ENCODE assay signal across 10 cellular contexts in the genomic region with DNA sequence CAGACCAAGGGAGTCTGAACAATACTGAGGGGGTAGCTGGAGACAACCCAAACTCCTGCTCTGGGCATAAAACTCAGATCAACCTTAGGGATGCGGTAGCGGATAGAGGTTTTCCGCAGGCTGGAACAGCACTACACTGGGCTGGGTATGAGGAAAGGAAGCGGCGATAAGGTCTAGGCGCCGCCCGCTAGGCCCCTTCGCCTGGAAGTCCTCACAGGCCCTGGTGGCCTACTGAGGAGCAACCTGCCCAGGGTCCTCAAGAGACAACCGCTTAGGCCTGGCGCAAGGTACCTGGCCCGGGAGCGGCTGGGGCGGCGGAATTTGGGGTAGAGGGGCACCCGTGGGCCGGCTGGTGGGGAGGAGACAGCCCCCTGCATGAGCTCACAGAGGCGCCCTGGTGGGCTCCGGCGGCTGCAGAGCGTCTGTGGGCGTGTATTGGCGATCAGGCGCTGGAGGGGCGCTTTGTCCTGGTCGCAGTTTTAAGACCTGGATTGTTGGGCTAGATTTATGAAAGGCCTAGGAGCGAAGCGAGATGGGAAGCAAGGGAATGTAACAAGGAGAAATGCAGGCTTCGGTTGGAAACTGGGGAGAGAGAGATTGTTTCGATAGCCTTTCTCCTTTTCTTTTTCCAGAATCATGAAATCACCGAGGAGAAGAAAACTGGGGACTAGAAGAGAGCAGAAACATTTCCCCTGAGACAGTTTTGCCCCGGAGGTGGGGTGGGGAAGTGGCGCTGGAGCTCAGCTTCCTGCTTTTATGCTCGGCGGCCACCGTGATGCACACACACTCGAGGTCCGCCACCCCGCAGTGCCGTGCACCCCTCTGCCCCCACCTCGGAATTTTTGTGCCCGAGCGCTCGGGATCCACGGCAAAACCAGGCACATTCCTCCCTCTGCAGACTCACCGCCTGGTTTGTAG. TPM values are rescaled to one million over a fixed set of nuclear protein-coding genes. Genes with fewer than 3 reads are reported as not detected.
DNase-seq lines count a peak whose midpoint lies in the region; ATAC-seq, FAIRE-seq and TF ChIP-seq lines count a peak whose summit lies in the region.
"Had no signal": no experiment of that assay in that cellular context is flagged by ENCODE, and none has a peak within 500 bp of the region (broad histone marks: within the 10 kb centered on the region; RNA-seq: fewer than 3 reads in every experiment).

No MANE protein-coding gene starts in this region.

- no peak overlapping the region for H3K4me3 ChIP-seq in CD8-positive, alpha-beta T cell (ENCODE audit: low read depth, low read length)
- H3K4me3 ChIP-seq in HUES6 (ENCODE audit: low read depth, low read length) = peak overlapping the region; percentile 48
- H3K4me3 ChIP-seq in Karpas-422 (ENCODE audit: low read length) = no peak overlapping the region

- no peaks in the 10 kb centered on the region for H3K79me2 ChIP-seq in Karpas-422 (ENCODE audit: low read length)

- no peak for TF ChIP-seq CTCF in CD8-positive, alpha-beta T cell (IDR thresholded peaks at IDR 0.05)
- TF ChIP-seq CTCF in nephron progenitor cell (IDR thresholded peaks at IDR 0.05) = no peak

- no peak overlapping the region for H3K27ac Mint-ChIP-seq in CD8-positive, alpha-beta T cell
- no peak overlapping the region for H3K27ac Mint-ChIP-seq in effector memory CD8-positive, alpha-beta T cell
- no peak overlapping the region for H3K27ac Mint-ChIP-seq in nephron progenitor cell

- H2AFZ ChIP-seq in Karpas-422 (ENCODE audit: low read length) = no peak overlapping the region

- no peak overlapping the region for H3K27ac ChIP-seq in CD8-positive, alpha-beta T cell (ENCODE audit: low read depth, low read length)
- H3K27ac ChIP-seq in HUES6 (ENCODE audit: low read depth, low read length) (no peak overlapping the region), Karpas-422 (ENCODE audit: low read length) (no peak overlapping the region)

- H3K9me3 Mint-ChIP-seq in CD8-positive, alpha-beta T cell = no peaks in the 10 kb centered on the region
- H3K9me3 Mint-ChIP-seq in effector memory CD8-positive, alpha-beta T cell = no peaks in the 10 kb centered on the region
- H3K9me3 Mint-ChIP-seq in nephron progenitor cell = peaks cover 10% of the 10 kb centered on the region

- FAIRE-seq in RCC 7860 (lab: Jason Lieb, UNC) = no peak

- CTCF ChIA-PET in CD8-positive, alpha-beta T cell (lab: Charles Lee) = no interaction called here

- H3K4me3 Mint-ChIP-seq in CD8-positive, alpha-beta T cell = peak overlapping the region; percentile 26
- H3K4me3 Mint-ChIP-seq in effector memory CD8-positive, alpha-beta T cell = peak overlapping the region; percentile 2 to 4
- peak overlapping the region; percentile 21 for H3K4me3 Mint-ChIP-seq in nephron progenitor cell

- intact Hi-C loops in CD8-positive, alpha-beta T cell (cut with DNase I, micrococcal nuclease) = no loop called here

- no peaks in the 10 kb centered on the region for H3K9me3 ChIP-seq in CD8-positive, alpha-beta T cell (ENCODE audit: low read length)
- H3K9me3 ChIP-seq in HUES6 (ENCODE audit: control insufficient read depth, insufficient read depth, low read depth, low read length) = no peaks in the 10 kb centered on the region
- H3K9me3 ChIP-seq in Karpas-422 (ENCODE audit: low read length) = no peaks in the 10 kb centered on the region

- DNase-seq in CD8-positive, alpha-beta T cell = no peak
- no peak for DNase-seq in effector memory CD8-positive, alpha-beta T cell
- DNase-seq in nephron progenitor cell (no peak), RCC 7860 (ENCODE audit: low spot score) (no peak), Karpas-422 (no peak)
- DNase-seq: NCI-H2081 treated with DMSO at 0.1 percent for 48 hours, OCI-M1 had no signal

- H3K36me3 Mint-ChIP-seq in CD8-positive, alpha-beta T cell = no peaks in the 10 kb centered on the region
- H3K36me3 Mint-ChIP-seq in effector memory CD8-positive, alpha-beta T cell (ENCODE audit: insufficient read depth) = peaks cover 7% of the 10 kb centered on the region
- H3K36me3 Mint-ChIP-seq in nephron progenitor cell (ENCODE audit: low read depth) = no peaks in the 10 kb centered on the region

- no peak for ATAC-seq in CD8-positive, alpha-beta T cell
- no peak for ATAC-seq in effector memory CD8-positive, alpha-beta T cell (replicated peaks)
- no peak for ATAC-seq in GM18520 (IDR thresholded peaks at IDR 0.05; ENCODE audit: unreplicated experiment)
- no peak for ATAC-seq in HG03342 (IDR thresholded peaks at IDR 0.05; ENCODE audit: unreplicated experiment)

- POLR2A ChIA-PET in CD8-positive, alpha-beta T cell (lab: Charles Lee) = no interaction called here

- H3K27me3 ChIP-seq in CD8-positive, alpha-beta T cell (ENCODE audit: insufficient read depth, low read length) = peaks cover 43% of the 10 kb centered on the region
- H3K27me3 ChIP-seq in HUES6 (ENCODE audit: control insufficient read depth, insufficient read depth, low read length) (peaks cover 100% of the 10 kb centered on the region), Karpas-422 (ENCODE audit: low read length) (no peaks in the 10 kb centered on the region)

- H3K9me2 ChIP-seq in Karpas-422 (replicated peaks; ENCODE audit: insufficient read depth, low read length) = no peaks in the 10 kb centered on the region

- no peak overlapping the region for H3K9ac ChIP-seq in HUES6 (ENCODE audit: low read length)
- H3K9ac ChIP-seq in Karpas-422 (ENCODE audit: low read length) = no peak overlapping the region

- H4K20me1 ChIP-seq in Karpas-422 (ENCODE audit: insufficient read depth, low read depth, low read length) = no peaks in the 10 kb centered on the region

- H3K4me1 ChIP-seq in CD8-positive, alpha-beta T cell (ENCODE audit: insufficient read depth, low read length) = peaks cover 13% of the 10 kb centered on the region
- H3K4me1 ChIP-seq in HUES6 (ENCODE audit: control insufficient read depth, insufficient read depth, low read length) (peaks cover 41% of the 10 kb centered on the region), Karpas-422 (ENCODE audit: low read length) (peaks cover 5% of the 10 kb centered on the region; the same call in 1 of the 2 replicates)

- H3K4me2 ChIP-seq in Karpas-422 (ENCODE audit: low read depth, low read length, poor library complexity, severe bottlenecking) = no peak overlapping the region

- no peaks in the 10 kb centered on the region for H3K36me3 ChIP-seq in CD8-positive, alpha-beta T cell (ENCODE audit: insufficient read depth, low read length)
- H3K36me3 ChIP-seq in HUES6 (ENCODE audit: control insufficient read depth, insufficient read depth, low read length) (no peaks in the 10 kb centered on the region), Karpas-422 (ENCODE audit: insufficient read depth, low read length) (no peaks in the 10 kb centered on the region)

- H3K4me1 Mint-ChIP-seq in CD8-positive, alpha-beta T cell (ENCODE audit: low read depth) = peaks cover 50% of the 10 kb centered on the region
- H3K4me1 Mint-ChIP-seq in effector memory CD8-positive, alpha-beta T cell (ENCODE audit: low read depth in 2 of 2) = peaks cover 8 to 24% of the 10 kb centered on the region in 2 donors
- peaks cover 21% of the 10 kb centered on the region for H3K4me1 Mint-ChIP-seq in nephron progenitor cell

- H3K27me3 Mint-ChIP-seq in CD8-positive, alpha-beta T cell (ENCODE audit: low read depth) = peaks cover 78% of the 10 kb centered on the region
- H3K27me3 Mint-ChIP-seq in effector memory CD8-positive, alpha-beta T cell = peaks cover 88 to 98% of the 10 kb centered on the region in 2 donors
- peaks cover 98% of the 10 kb centered on the region for H3K27me3 Mint-ChIP-seq in nephron progenitor cell (ENCODE audit: low read depth, poor library complexity)

RNA-seq across cellular contexts. Expression of gene NKX2-3, which starts 2.4 kb away (rescaled TPM):
- not detected for total RNA-seq in CD8-positive, alpha-beta T cell
- total RNA-seq in Karpas-422 (2014; rRNA removed; shearing (Covaris generic); ENCODE audit: low replicate concordance) = not detected in 2 replicates
